8 cellular contexts compared by ENCODE assay signal in genomic region chr10:33330543-33331019, GRCh38. TPM values are rescaled to one million over a fixed set of nuclear protein-coding genes. Genes with fewer than 3 reads are reported as not detected.
A peak's percentile ranks its signal among the peaks of the same experiment; 100 is the strongest.
DNase-seq lines count a peak whose midpoint lies in the region; ATAC-seq, FAIRE-seq and TF ChIP-seq lines count a peak whose summit lies in the region.

No MANE protein-coding gene starts in this region.

- no peaks in the 10 kb centered on the region for H3K36me3 Mint-ChIP-seq in activated T-helper 1 cell treated with anti-CD3 and anti-CD28 coated beads, Interleukin-12 subunit alpha, Interleukin-12 subunit beta, Interleukin-2, Interleukin-4 antibody, amounts not matched to agents 30 ng/mL and 10 ng/mL and 1 ng/mL, durations not matched to agents 14 hours and 24 hours and 36 hours (ENCODE audit: low read depth)
- H3K36me3 Mint-ChIP-seq in neural crest cell (ENCODE audit: low read depth): no peaks in the 10 kb centered on the region

- TF ChIP-seq EP300 in Ishikawa (IDR thresholded peaks at IDR 0.05; ENCODE audit: borderline replicate concordance): no peak

- H3K27ac Mint-ChIP-seq in activated T-helper 1 cell treated with anti-CD3 and anti-CD28 coated beads, Interleukin-12 subunit alpha, Interleukin-12 subunit beta, Interleukin-2, Interleukin-4 antibody, amounts not matched to agents 30 ng/mL and 10 ng/mL and 1 ng/mL, durations not matched to agents 14 hours and 24 hours and 36 hours: no peak overlapping the region
- no peak overlapping the region for H3K27ac Mint-ChIP-seq in neural crest cell (ENCODE audit: unreplicated experiment)

- TF ChIP-seq RAD21 in Ishikawa (IDR thresholded peaks at IDR 0.05; ENCODE audit: low read depth): peak; percentile 83

- no peak overlapping the region for H3K4me3 Mint-ChIP-seq in activated T-helper 1 cell treated with anti-CD3 and anti-CD28 coated beads, Interleukin-12 subunit alpha, Interleukin-12 subunit beta, Interleukin-2, Interleukin-4 antibody, amounts not matched to agents 30 ng/mL and 10 ng/mL and 1 ng/mL, durations not matched to agents 14 hours and 24 hours and 36 hours
- peak overlapping the region; percentile 48 for H3K4me3 Mint-ChIP-seq in neural crest cell

- no peaks in the 10 kb centered on the region for H3K9me3 Mint-ChIP-seq in activated T-helper 1 cell treated with anti-CD3 and anti-CD28 coated beads, Interleukin-12 subunit alpha, Interleukin-12 subunit beta, Interleukin-2, Interleukin-4 antibody, amounts not matched to agents 30 ng/mL and 10 ng/mL and 1 ng/mL, durations not matched to agents 14 hours and 24 hours and 36 hours
- H3K9me3 Mint-ChIP-seq in neural crest cell: no peaks in the 10 kb centered on the region

- peak; percentile 73 for DNase-seq in activated gamma-delta T cell treated with Interleukin-2 at 50 U/mL for 16 hours
- no peak for DNase-seq in activated gamma-delta T cell (lab: John Stamatoyannopoulos, UW)
- peak; percentile 68 for DNase-seq in RCC 7860 (ENCODE audit: low spot score)
- peak; percentile 53 for DNase-seq in activated T-helper 1 cell treated with anti-CD3 and anti-CD28 coated beads, Interleukin-12 subunit alpha, Interleukin-12 subunit beta, Interleukin-2, Interleukin-4 antibody, amounts not matched to agents 30 ng/mL and 10 ng/mL and 1 ng/mL, durations not matched to agents 14 hours and 24 hours and 36 hours (ENCODE audit: low spot score)
- peak; percentile 93 for DNase-seq in fibroblast of peridontal ligament (ENCODE audit: extremely low read depth)
- peak; percentile 97 for DNase-seq in neural crest cell (ENCODE audit: low read depth, low spot score)
- DNase-seq in stimulated activated naive CD8-positive, alpha-beta T cell treated with anti-CD3 and anti-CD28 coated beads, Interleukin-15, Interleukin-2, amounts not matched to agents 100 U/mL and 50 U/mL, for 24 hours: peak; percentile 87

- H3K4me1 Mint-ChIP-seq in activated T-helper 1 cell treated with anti-CD3 and anti-CD28 coated beads, Interleukin-12 subunit alpha, Interleukin-12 subunit beta, Interleukin-2, Interleukin-4 antibody, amounts not matched to agents 30 ng/mL and 10 ng/mL and 1 ng/mL, durations not matched to agents 14 hours and 24 hours and 36 hours (ENCODE audit: low read depth): peaks cover 22% of the 10 kb centered on the region
- H3K4me1 Mint-ChIP-seq in neural crest cell: peaks cover 47% of the 10 kb centered on the region

- intact Hi-C loops in activated T-helper 1 cell treated with anti-CD3 and anti-CD28 coated beads, Interleukin-12 subunit alpha, Interleukin-12 subunit beta, Interleukin-2, Interleukin-4 antibody, amounts not matched to agents 30 ng/mL and 10 ng/mL and 1 ng/mL, durations not matched to agents 14 hours and 24 hours and 36 hours (cut with micrococcal nuclease): loop anchor here (1.0 to 10.0 kb wide), 5 partner anchors 83 to 792 kb away; no protein-coding TSS in a partner anchor

- peak; percentile 56 for ATAC-seq in stimulated activated naive CD8-positive, alpha-beta T cell treated with anti-CD3 and anti-CD28 coated beads, Interleukin-15, Interleukin-2, amounts not matched to agents 100 U/mL and 50 U/mL, for 24 hours

- peak; percentile 86 for FAIRE-seq in RCC 7860 (lab: Jason Lieb, UNC)

- H3K27me3 Mint-ChIP-seq in activated T-helper 1 cell treated with anti-CD3 and anti-CD28 coated beads, Interleukin-12 subunit alpha, Interleukin-12 subunit beta, Interleukin-2, Interleukin-4 antibody, amounts not matched to agents 30 ng/mL and 10 ng/mL and 1 ng/mL, durations not matched to agents 14 hours and 24 hours and 36 hours (ENCODE audit: insufficient read depth): peaks cover 55% of the 10 kb centered on the region
- peaks cover 9% of the 10 kb centered on the region for H3K27me3 Mint-ChIP-seq in neural crest cell (ENCODE audit: low read depth)

- peak; percentile 95 for TF ChIP-seq CTCF in neural crest cell (conservative IDR thresholded peaks at IDR 0.05)

TF ChIP-seq in Ishikawa, 13 proteins besides CTCF, POLR2A, EP300 and RAD21:
- TF ChIP-seq CEBPB (IDR thresholded peaks at IDR 0.05): no peak
- no peak for TF ChIP-seq CREB1 (IDR thresholded peaks at IDR 0.05; ENCODE audit: low read depth)
- TF ChIP-seq, protein P1, sequence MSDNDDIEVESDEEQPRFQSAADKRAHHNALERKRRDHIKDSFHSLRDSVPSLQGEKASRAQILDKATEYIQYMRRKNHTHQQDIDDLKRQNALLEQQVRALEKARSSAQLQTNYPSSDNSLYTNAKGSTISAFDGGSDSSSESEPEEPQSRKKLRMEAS (IDR thresholded peaks at IDR 0.05): no peak
- TF ChIP-seq EGR1 (IDR thresholded peaks at IDR 0.05): no peak
- TF ChIP-seq TCF12 (IDR thresholded peaks at IDR 0.05; ENCODE audit: low read depth): no peak

RNA-seq across cellular contexts. Expression of gene NRP1, which starts 3.9 kb away (rescaled TPM):
- total RNA-seq in activated T-helper 1 cell treated with anti-CD3 and anti-CD28 coated beads, Interleukin-12 subunit alpha, Interleukin-12 subunit beta, Interleukin-2, Interleukin-4 antibody, amounts not matched to agents 30 ng/mL and 10 ng/mL and 1 ng/mL, durations not matched to agents 14 hours and 24 hours and 36 hours: 1.2 and 1.7 TPM in 2 replicates
- total RNA-seq in neural crest cell: 14.5 and 16.1 TPM in 2 replicates
